Comparison of ENCODE assay signal across 13 cellular contexts in genomic region chr3:14453368-14453710, GRCh38. TPM values are rescaled to one million over a fixed set of nuclear protein-coding genes. Genes with fewer than 3 reads are reported as not detected.
DNase-seq lines count a peak whose midpoint lies in the region; ATAC-seq and TF ChIP-seq lines count a peak whose summit lies in the region.
"Had no signal": no experiment of that assay in that cellular context is flagged by ENCODE, and none has a peak within 500 bp of the region (broad histone marks: within the 10 kb centered on the region; RNA-seq: fewer than 3 reads in every experiment).

No MANE protein-coding gene starts in this region.

- H3K4me1 Mint-ChIP-seq in activated B cell treated with CpG ODN at 0.5 μM for 24 hours (peaks cover 10% of the 10 kb centered on the region), glutamatergic neuron (ENCODE audit: low read depth, unreplicated experiment) (no peaks in the 10 kb centered on the region)

- TF ChIP-seq CTCF in activated B cell treated with CpG ODN at 0.5 μM for 24 hours (IDR thresholded peaks at IDR 0.05) (no peak), hepatocyte (IDR thresholded peaks at IDR 0.05; ENCODE audit: poor library complexity) (no peak), gastrocnemius medialis (IDR thresholded peaks at IDR 0.05 in 4 of 5, conservative IDR thresholded peaks at IDR 0.05 in 1 of 5) (no peak), glutamatergic neuron (IDR thresholded peaks at IDR 0.05; ENCODE audit: partially characterized antibody, unreplicated experiment) (no peak), GM10266 (IDR thresholded peaks at IDR 0.05; ENCODE audit: control insufficient read depth, insufficient read depth, low read depth, missing control alignments) (no peak)

- H3K4me3 Mint-ChIP-seq in activated B cell treated with CpG ODN at 0.5 μM for 24 hours, result peak overlapping the region; percentile 32
- no peak overlapping the region for H3K4me3 Mint-ChIP-seq in glutamatergic neuron (ENCODE audit: unreplicated experiment)
- H3K4me3 Mint-ChIP-seq: activated T-helper 1 cell treated with anti-CD3 and anti-CD28 coated beads, Interleukin-12 subunit alpha, Interleukin-12 subunit beta, Interleukin-2, Interleukin-4 antibody, amounts not matched to agents 30 ng/mL and 10 ng/mL and 1 ng/mL, durations not matched to agents 14 hours and 24 hours and 36 hours had no signal

- H3K27me3 ChIP-seq in GM23248 (replicated peaks; ENCODE audit: insufficient read depth) (no peaks in the 10 kb centered on the region), hepatocyte (no peaks in the 10 kb centered on the region), gastrocnemius medialis (no peaks in the 10 kb centered on the region)

- H2AFZ ChIP-seq in GM23248 (no peak overlapping the region), hepatocyte (no peak overlapping the region)

- POLR2A ChIA-PET in activated B cell treated with CpG ODN at 0.5 μM for 24 hours (lab: Charles Lee), result interaction anchor here (1.0 kb wide), 2 partner anchors 22 to 51 kb away, joined by 3 to 5 read pairs; partner anchors contain the start of gene SLC6A6

- peak overlapping the region; percentile 82 for H3K9ac ChIP-seq in GM23248

- H3K27ac Mint-ChIP-seq in activated B cell treated with CpG ODN at 0.5 μM for 24 hours, result peak overlapping the region; percentile 79
- H3K27ac Mint-ChIP-seq in glutamatergic neuron (ENCODE audit: unreplicated experiment), result no peak overlapping the region
- H3K27ac Mint-ChIP-seq: activated T-helper 1 cell treated with anti-CD3 and anti-CD28 coated beads, Interleukin-12 subunit alpha, Interleukin-12 subunit beta, Interleukin-2, Interleukin-4 antibody, amounts not matched to agents 30 ng/mL and 10 ng/mL and 1 ng/mL, durations not matched to agents 14 hours and 24 hours and 36 hours had no signal

- H3K9me3 ChIP-seq in GM23248 (ENCODE audit: low read depth), result no peaks in the 10 kb centered on the region
- H3K9me3 ChIP-seq in hepatocyte (ENCODE audit: low read depth), result no peaks in the 10 kb centered on the region
- H3K9me3 ChIP-seq in gastrocnemius medialis, result no peaks in the 10 kb centered on the region

- in situ Hi-C loops in GM23248 (cut with MboI), result no loop called here
- in situ Hi-C loops in gastrocnemius medialis (cut with MboI; ENCODE audit: low sequenced_read_pairs in 4 of 4), result loop anchor here in 2 of 4 donors (25.0 kb wide), 1 partner anchor 566 kb away; the partner anchor contains the start of gene WNT7A (in 2 of the 2)

- H3K4me2 ChIP-seq in GM23248 (ENCODE audit: unreplicated experiment) (peak overlapping the region; percentile 79), hepatocyte (no peak overlapping the region)

- intact Hi-C loops in activated B cell treated with CpG ODN at 0.5 μM for 24 hours (cut with micrococcal nuclease) (loop anchor here (1.0 kb wide), 1 partner anchor 21 kb away; no protein-coding TSS in a partner anchor), gastrocnemius medialis (cut with DNase I; ENCODE audit: low total_unique reads) (loop anchor here (2.0 to 5.0 kb wide), 4 partner anchors 19 to 166 kb away; partner anchors contain the start of gene SLC6A6), left colon (cut with DNase I, micrococcal nuclease) (loop anchor here in 1 of 2 donors (5.0 kb wide), 1 partner anchor 191 kb away; no protein-coding TSS in a partner anchor)

- H3K79me2 ChIP-seq in GM23248 (ENCODE audit: insufficient read depth) (no peaks in the 10 kb centered on the region), hepatocyte (no peaks in the 10 kb centered on the region)

- no peaks in the 10 kb centered on the region for H4K20me1 ChIP-seq in GM23248 (ENCODE audit: insufficient read depth)
- H4K20me1 ChIP-seq in hepatocyte (ENCODE audit: insufficient read depth, poor library complexity, severe bottlenecking), result no peaks in the 10 kb centered on the region

- H3K4me3 ChIP-seq in GM23248 (no peak overlapping the region), hepatocyte (no peak overlapping the region), gastrocnemius medialis (no peak overlapping the region)

- CTCF ChIA-PET in activated B cell treated with CpG ODN at 0.5 μM for 24 hours (lab: Charles Lee), result no interaction called here

- H3K4me1 ChIP-seq in GM23248 (ENCODE audit: insufficient read depth) (peaks cover 18% of the 10 kb centered on the region), hepatocyte (ENCODE audit: insufficient read depth) (peaks cover 19% of the 10 kb centered on the region), gastrocnemius medialis (peaks cover 45% of the 10 kb centered on the region in 2 donors)

- peaks cover 79% of the 10 kb centered on the region for H3K36me3 Mint-ChIP-seq in activated B cell treated with CpG ODN at 0.5 μM for 24 hours (ENCODE audit: low read depth)
- peaks cover 8% of the 10 kb centered on the region for H3K36me3 Mint-ChIP-seq in glutamatergic neuron (ENCODE audit: unreplicated experiment)

- no peak for ATAC-seq in activated B cell treated with CpG ODN at 0.5 μM for 24 hours (ENCODE audit: low read depth)
- ATAC-seq in gastrocnemius medialis, result no peak
- ATAC-seq in HG03439 (IDR thresholded peaks at IDR 0.05; ENCODE audit: unreplicated experiment), result no peak
- no peak for ATAC-seq in left colon

- DNase-seq in GM23248 (no peak), activated B cell treated with CpG ODN at 0.5 μM for 24 hours (no peak), hepatocyte (ENCODE audit: low spot score) (no peak), gastrocnemius medialis (no peak), glutamatergic neuron (no peak), GM10266 (ENCODE audit: extremely low spot score) (no peak), left colon (no peak)
- DNase-seq: KBM-7; OCI-M1; stimulated activated CD4-positive, alpha-beta T cell treated with anti-CD3 and anti-CD28 coated beads, Interleukin-2, amount 100 ng/mL, for 24 hours had no signal

- H3K9me2 ChIP-seq in GM23248 (ENCODE audit: insufficient read depth), result no peaks in the 10 kb centered on the region
- no peaks in the 10 kb centered on the region for H3K9me2 ChIP-seq in hepatocyte (replicated peaks; ENCODE audit: insufficient read depth)

- H3K27ac ChIP-seq in GM23248 (peak overlapping the region; percentile 98), hepatocyte (peak overlapping the region; percentile 92), gastrocnemius medialis (peak overlapping the region; percentile 83 to 93 (median 88))
- H3K27ac ChIP-seq: C4-2B had no signal

- 0 to 7% methylated on average over 1 of the region's 1 CpG for WGBS in GM23248 (ENCODE audit: low coverage in 1 of 2, low lambda C conversion rate in 2 of 2, missing lambda C conversion rate in 2 of 2), 2 experiments
- 54% methylated on average over 1 of the region's 1 CpG for WGBS in hepatocyte (ENCODE audit: low lambda C conversion rate, missing lambda C conversion rate)

- H3K36me3 ChIP-seq in GM23248 (ENCODE audit: low read depth) (no peaks in the 10 kb centered on the region), hepatocyte (replicated peaks; ENCODE audit: insufficient read depth, low read depth) (no peaks in the 10 kb centered on the region), gastrocnemius medialis (peaks cover 0 to 22% of the 10 kb centered on the region in 2 donors)

- H3K27me3 Mint-ChIP-seq in activated B cell treated with CpG ODN at 0.5 μM for 24 hours (no peaks in the 10 kb centered on the region), glutamatergic neuron (ENCODE audit: unreplicated experiment) (no peaks in the 10 kb centered on the region)

- no peaks in the 10 kb centered on the region for H3K9me3 Mint-ChIP-seq in activated B cell treated with CpG ODN at 0.5 μM for 24 hours
- H3K9me3 Mint-ChIP-seq in glutamatergic neuron (ENCODE audit: unreplicated experiment), result no peaks in the 10 kb centered on the region

- TF ChIP-seq POLR2A in gastrocnemius medialis (IDR thresholded peaks at IDR 0.05), result no peak

- peaks cover 19% of the 10 kb centered on the region; the same call in 1 of the 2 replicates for H3F3A ChIP-seq in GM23248 (ENCODE audit: insufficient read depth)

RNA-seq across cellular contexts. Expression of gene SLC6A6, which starts 50.9 kb away (rescaled TPM):
- total RNA-seq in GM23248 (2014; rRNA removed; shearing (Covaris generic)), result 10.6 and 13.4 TPM in 2 replicates
- polyA plus RNA-seq in GM23248 (2016; fragmentation: Nextera tagmentation; extraction: Ambion mirVana), result 4.6 and 4.7 TPM in 2 replicates
- total RNA-seq in activated B cell treated with CpG ODN at 0.5 μM for 24 hours, result 67.2 and 67.3 TPM in 2 replicates
- 57.1 and 58.9 TPM in 2 replicates for total RNA-seq in hepatocyte
- polyA plus RNA-seq in hepatocyte, result 30.7 and 31.8 TPM in 2 replicates
- 100 to 1,000 TPM in 2 of 4 donors, 10 to 100 TPM in 2; 42.1 to 119 (median 88.7) TPM for total RNA-seq in gastrocnemius medialis
- 21.9 TPM for total RNA-seq in glutamatergic neuron (ENCODE audit: unreplicated experiment)
- total RNA-seq in left colon, result 1 to 10 TPM; 6.7 to 8.3 TPM
